ENCODE assay signal across 8 cellular contexts in genomic region chr6:158026054-158026900, GRCh38. TPM values are rescaled to one million over a fixed set of nuclear protein-coding genes. Genes with fewer than 3 reads are reported as not detected.
DNase-seq lines count a peak whose midpoint lies in the region; ATAC-seq and TF ChIP-seq lines count a peak whose summit lies in the region.

No MANE protein-coding gene starts in this region.

- CTCF ChIA-PET in SK-N-SH (lab: Yijun Ruan, JAX) = interaction anchor here (0.8 to 1.9 kb wide), 15 partner anchors 10 to 360 kb away, joined by 3 to 10 read pairs (median 4); no protein-coding TSS in a partner anchor

- H3K4me1 Mint-ChIP-seq in activated naive CD4-positive, alpha-beta T cell treated with anti-CD3 and anti-CD28 coated beads, Interleukin-2, amount 50 U/mL, for 24 hours = peaks cover 33% of the 10 kb centered on the region

- H3K27me3 ChIP-seq in SK-N-SH (ENCODE audit: insufficient read depth) (no peaks in the 10 kb centered on the region), cardiac muscle cell (no peaks in the 10 kb centered on the region), gastrocnemius medialis (no peaks in the 10 kb centered on the region)

- intact Hi-C loops in gastrocnemius medialis (cut with DNase I; ENCODE audit: low total_unique reads) = no loop called here

- no peaks in the 10 kb centered on the region for H3K9me3 ChIP-seq in SK-N-SH
- no peaks in the 10 kb centered on the region for H3K9me3 ChIP-seq in cardiac muscle cell (ENCODE audit: low read depth)
- no peaks in the 10 kb centered on the region for H3K9me3 ChIP-seq in gastrocnemius medialis

- H3K36me3 Mint-ChIP-seq in activated naive CD4-positive, alpha-beta T cell treated with anti-CD3 and anti-CD28 coated beads, Interleukin-2, amount 50 U/mL, for 24 hours = peaks cover 2% of the 10 kb centered on the region

- 12% methylated on average over 7 of the region's 21 CpGs for WGBS in SK-N-SH (ENCODE audit: low lambda C conversion rate)

- H3K27ac ChIP-seq in SK-N-SH (ENCODE audit: low read depth in 2 of 2, low read length in 1 of 2) (peak overlapping the region; percentile 56 to 96), cardiac muscle cell (no peak overlapping the region), gastrocnemius medialis (peak overlapping the region; percentile 38 to 73 (median 66))

- peak; percentile 35 for TF ChIP-seq RAD21 in SK-N-SH (IDR thresholded peaks at IDR 0.05; ENCODE audit: low read length)

- H3K79me2 ChIP-seq in SK-N-SH (ENCODE audit: insufficient read depth) = peaks cover 79% of the 10 kb centered on the region

- H2AFZ ChIP-seq in SK-N-SH (ENCODE audit: low read depth) = no peak overlapping the region

- DNase-seq in EH (ENCODE audit: low read depth) (peak; percentile 99), KG1 (lab: John Stamatoyannopoulos, UW) (peak; percentile 95), SK-N-SH (peak; percentile 79), cardiac muscle cell (ENCODE audit: low read depth in 1 of 2, low spot score in 1 of 2) (peak; percentile 55 to 99), gastrocnemius medialis (peak; percentile 59 to 73), ecto neural progenitor cell (ENCODE audit: low spot score) (no peak)

- peak overlapping the region; percentile 86 for H3K4me3 Mint-ChIP-seq in activated naive CD4-positive, alpha-beta T cell treated with anti-CD3 and anti-CD28 coated beads, Interleukin-2, amount 50 U/mL, for 24 hours

- H3K4me3 ChIP-seq in SK-N-SH (ENCODE audit: low read depth in 2 of 2, low read length in 1 of 2) (0 out of 4 replicates have a peak overlapping the region, but pooled peaks of 1 of the 2 experiments have one; percentile 0), cardiac muscle cell (no peak overlapping the region), gastrocnemius medialis (peak overlapping the region; percentile 7 to 42 (median 20))

- no peaks in the 10 kb centered on the region for H3K9me2 ChIP-seq in SK-N-SH

- H3F3A ChIP-seq in SK-N-SH (replicated peaks; ENCODE audit: insufficient read depth) = peaks cover 61% of the 10 kb centered on the region

- peak overlapping the region; percentile 63 for H3K4me2 ChIP-seq in SK-N-SH

- H4K20me1 ChIP-seq in SK-N-SH (ENCODE audit: insufficient read depth) = no peaks in the 10 kb centered on the region

- peak; percentile 83 for TF ChIP-seq CTCF in SK-N-SH (IDR thresholded peaks at IDR 0.05)
- peak; percentile 79 for TF ChIP-seq CTCF in cardiac muscle cell (IDR thresholded peaks at IDR 0.05; ENCODE audit: low read depth, low read length)
- peak in 4 of 5 experiments; percentile 38 to 55 (median 44) for TF ChIP-seq CTCF in gastrocnemius medialis (IDR thresholded peaks at IDR 0.05 in 4 of 5, conservative IDR thresholded peaks at IDR 0.05 in 1 of 5)

- POLR2A ChIA-PET in SK-N-SH (lab: Yijun Ruan, JAX) = no interaction called here

- no peaks in the 10 kb centered on the region for H3K27me3 Mint-ChIP-seq in activated naive CD4-positive, alpha-beta T cell treated with anti-CD3 and anti-CD28 coated beads, Interleukin-2, amount 50 U/mL, for 24 hours

- no peaks in the 10 kb centered on the region for H3K9me3 Mint-ChIP-seq in activated naive CD4-positive, alpha-beta T cell treated with anti-CD3 and anti-CD28 coated beads, Interleukin-2, amount 50 U/mL, for 24 hours

- ATAC-seq in GM21737 (IDR thresholded peaks at IDR 0.05; ENCODE audit: unreplicated experiment) (peak; percentile 66), gastrocnemius medialis (peak; percentile 73 to 76)

- peak overlapping the region; percentile 70 for H3K9ac ChIP-seq in SK-N-SH

- in situ Hi-C loops in gastrocnemius medialis (cut with MboI; ENCODE audit: low sequenced_read_pairs in 4 of 4) = no loop called here

- peak in 1 of 2 donors; percentile 17 for TF ChIP-seq POLR2A in gastrocnemius medialis (IDR thresholded peaks at IDR 0.05)

- TF ChIP-seq EP300 in SK-N-SH (IDR thresholded peaks at IDR 0.05; ENCODE audit: borderline replicate concordance in 1 of 2, low read depth in 1 of 2, low read length in 1 of 2) = peak in 1 of 2 experiments; percentile 97; a peak in 2 of 4 replicates

- peaks cover 3 to 17% of the 10 kb centered on the region in 2 experiments for H3K36me3 ChIP-seq in SK-N-SH (replicated peaks in 1 of 2; ENCODE audit: control insufficient read depth in 1 of 2, insufficient read depth in 2 of 2, low read length in 1 of 2)
- H3K36me3 ChIP-seq in cardiac muscle cell = no peaks in the 10 kb centered on the region
- no peaks in the 10 kb centered on the region for H3K36me3 ChIP-seq in gastrocnemius medialis

- peak overlapping the region; percentile 98 for H3K27ac Mint-ChIP-seq in activated naive CD4-positive, alpha-beta T cell treated with anti-CD3 and anti-CD28 coated beads, Interleukin-2, amount 50 U/mL, for 24 hours

- H3K4me1 ChIP-seq in SK-N-SH (ENCODE audit: control insufficient read depth in 1 of 2, insufficient read depth in 2 of 2, low read depth in 1 of 2, low read length in 1 of 2) = peaks cover 15 to 30% of the 10 kb centered on the region in 2 experiments; a peak in 3 of 4 replicates
- H3K4me1 ChIP-seq in cardiac muscle cell (ENCODE audit: low read depth) = no peaks in the 10 kb centered on the region
- peaks cover 8 to 11% of the 10 kb centered on the region in 2 donors for H3K4me1 ChIP-seq in gastrocnemius medialis

TF ChIP-seq in SK-N-SH, 30 proteins besides CTCF, POLR2A, EP300 and RAD21 (continues in another document):
- TF ChIP-seq GABPA (IDR thresholded peaks at IDR 0.05; ENCODE audit: low read depth) (0 out of 2 replicates have a peak, but pooled peaks have one; percentile 8), NFIC (IDR thresholded peaks at IDR 0.05; ENCODE audit: borderline replicate concordance) (peak; percentile 98), TCF12 (IDR thresholded peaks at IDR 0.05) (peak; percentile 93), NRF1 (IDR thresholded peaks at IDR 0.05; ENCODE audit: low read depth, low read length) (no peak), YY1 (IDR thresholded peaks at IDR 0.05; ENCODE audit: low read depth) (no peak), POLR2AphosphoS5 (IDR thresholded peaks at IDR 0.05; ENCODE audit: low read depth, low read length) (peak; percentile 50; the same call in 1 of the 2 replicates), REST (IDR thresholded peaks at IDR 0.05; ENCODE audit: low read depth, low read length) (peak; percentile 17; the same call in 1 of the 2 replicates), USF2 (IDR thresholded peaks at IDR 0.05; ENCODE audit: borderline replicate concordance, low read depth, low read length) (no peak), MAX (IDR thresholded peaks at IDR 0.05; ENCODE audit: low read depth) (peak; percentile 90), RCOR1 (IDR thresholded peaks at IDR 0.05; ENCODE audit: low read length) (0 out of 2 replicates have a peak, but pooled peaks have one; percentile 25), FOXM1 (IDR thresholded peaks at IDR 0.05; ENCODE audit: low read depth) (peak; percentile 66; the same call in 1 of the 2 replicates), RXRA (IDR thresholded peaks at IDR 0.05; ENCODE audit: borderline replicate concordance, low read depth) (peak; percentile 92; the same call in 1 of the 2 replicates), JUND (IDR thresholded peaks at IDR 0.05) (peak; percentile 80), EZH2phosphoT487 (IDR thresholded peaks at IDR 0.05; ENCODE audit: borderline replicate concordance, low read depth) (no peak), FOSL2 (IDR thresholded peaks at IDR 0.05; ENCODE audit: borderline replicate concordance, low read depth) (peak; percentile 77; the same call in 1 of the 2 replicates), GATA2 (CRISPR knock-in tag; IDR thresholded peaks at IDR 0.05) (no peak)

RNA-seq across cellular contexts. Expression of gene SYNJ2, which starts 44.6 kb away (rescaled TPM):
- polyA plus RNA-seq in SK-N-SH (2012; rRNA removed) (35.3 and 40.0 TPM in 2 replicates), cardiac muscle cell (2.1 and 2.8 TPM in 2 replicates)
- polyA plus RNA-seq in SK-N-SH (2012; cell fraction: cytosol; rRNA removed) = 28.3 and 33.0 TPM in 2 replicates
- 56.9 and 66.8 TPM in 2 replicates for polyA plus RNA-seq in SK-N-SH (2012; cell fraction: nucleus; rRNA removed)
- total RNA-seq in cardiac muscle cell (1.3 and 2.9 TPM in 2 replicates), gastrocnemius medialis (10 to 100 TPM in 1 of 4 donors, 1 to 10 TPM in 3; 3.9 to 17.0 (median 7.0) TPM)
